Comparison of ENCODE assay signal across 8 cellular contexts in genomic region chr19:58381460-58382220, GRCh38. TPM values are rescaled to one million over a fixed set of nuclear protein-coding genes. Genes with fewer than 3 reads are reported as not detected.
DNase-seq lines count a peak whose midpoint lies in the region; ATAC-seq and TF ChIP-seq lines count a peak whose summit lies in the region.

No MANE protein-coding gene starts in this region.

- POLR2A ChIA-PET in CD4-positive, alpha-beta T cell (lab: Charles Lee): interaction anchor here (0.9 to 2.7 kb wide), 5 partner anchors 19 to 173 kb away, joined by 3 to 21 read pairs (median 3); partner anchors contain the start of genes CHMP2A, ZNF132, ZNF497 and ZNF584
- POLR2A ChIA-PET in OCI-LY7 (lab: Charles Lee): interaction anchor here (0.8 to 1.2 kb wide), 2 partner anchors 10 to 146 kb away, joined by 3 to 6 read pairs; no protein-coding TSS in a partner anchor

- no peaks in the 10 kb centered on the region for H3K9me3 ChIP-seq in CD4-positive, alpha-beta T cell (ENCODE audit: control insufficient read depth, low read length)
- H3K9me3 ChIP-seq in OCI-LY7 (ENCODE audit: low read length): no peaks in the 10 kb centered on the region
- H3K9me3 ChIP-seq in neutrophil: no peaks in the 10 kb centered on the region

- H3K27me3 ChIP-seq in CD4-positive, alpha-beta T cell (ENCODE audit: control insufficient read depth, insufficient read depth, low read length): no peaks in the 10 kb centered on the region
- no peaks in the 10 kb centered on the region for H3K27me3 ChIP-seq in neutrophil

- peak overlapping the region; percentile 76 for H3K27ac ChIP-seq in CD4-positive, alpha-beta T cell (ENCODE audit: low read depth, low read length)
- peak overlapping the region; percentile 24 for H3K27ac ChIP-seq in OCI-LY7 (ENCODE audit: low read depth, low read length, poor library complexity, severe bottlenecking)
- H3K27ac ChIP-seq in neutrophil: peak overlapping the region; percentile 90

- no peaks in the 10 kb centered on the region for H3K9me2 ChIP-seq in OCI-LY7 (ENCODE audit: insufficient read depth, low read length)

- TF ChIP-seq CTCF in CD4-positive, alpha-beta T cell (IDR thresholded peaks at IDR 0.05): no peak
- no peak for TF ChIP-seq CTCF in OCI-LY7 (conservative IDR thresholded peaks at IDR 0.05; ENCODE audit: low read length)
- no peak for TF ChIP-seq CTCF in epithelial cell of esophagus (IDR thresholded peaks at IDR 0.05; ENCODE audit: insufficient read depth, low read depth, low read length, missing control alignments)
- TF ChIP-seq CTCF in neutrophil (IDR thresholded peaks at IDR 0.05): no peak

- peak overlapping the region; percentile 92 for H3K4me3 Mint-ChIP-seq in CD4-positive, alpha-beta T cell

- H3K9me3 Mint-ChIP-seq in CD4-positive, alpha-beta T cell: no peaks in the 10 kb centered on the region

- no peak for DNase-seq in CD4-positive, alpha-beta T cell
- DNase-seq in OCI-LY7 (ENCODE audit: low spot score) (no peak), epithelial cell of esophagus (ENCODE audit: low read depth) (no peak), RPMI8226 (no peak), GOT3 (lab: John Stamatoyannopoulos, UW) (no peak)
- DNase-seq in activated CD4-positive, alpha-beta T cell treated with anti-CD3 and anti-CD28 coated beads for 4 hours: no peak

- H3K4me1 ChIP-seq in OCI-LY7 (ENCODE audit: insufficient read depth, low read length, poor library complexity, severe bottlenecking) (peaks cover 38% of the 10 kb centered on the region), neutrophil (ENCODE audit: control insufficient read depth in 1 of 2, insufficient read depth in 1 of 2, low read depth in 1 of 2, low read length in 1 of 2) (peaks cover 26 to 28% of the 10 kb centered on the region in 2 experiments)

- H3K4me1 Mint-ChIP-seq in CD4-positive, alpha-beta T cell (ENCODE audit: low read depth): peaks cover 37% of the 10 kb centered on the region

- BruUV-seq in OCI-LY7 (replicated peaks; lab: Mats Ljungman, UMichigan): TSS peak; percentile 69

- CTCF ChIA-PET in CD4-positive, alpha-beta T cell (lab: Charles Lee): interaction anchor here (1.0 to 1.4 kb wide), 2 partner anchors 132 to 139 kb away, joined by 4 read pairs; partner anchors contain the start of gene ZBTB45
- CTCF ChIA-PET in OCI-LY7 (lab: Charles Lee; ENCODE audit: unreplicated experiment): interaction anchor here (0.5 to 0.6 kb wide), 2 partner anchors 31 to 917 kb away, joined by 3 to 5 read pairs; no protein-coding TSS in a partner anchor

- H3K36me3 Mint-ChIP-seq in CD4-positive, alpha-beta T cell (ENCODE audit: low read depth): peaks cover 10% of the 10 kb centered on the region

- peak overlapping the region; percentile 72 for H3K4me2 ChIP-seq in OCI-LY7 (ENCODE audit: low read length)

- H3K36me3 ChIP-seq in OCI-LY7 (ENCODE audit: insufficient read depth, low read length) (no peaks in the 10 kb centered on the region), neutrophil (no peaks in the 10 kb centered on the region)

- no peak for ATAC-seq in CD4-positive, alpha-beta T cell (ENCODE audit: poor library complexity)
- ATAC-seq in HG03378 (IDR thresholded peaks at IDR 0.05; ENCODE audit: unreplicated experiment): no peak

- no peaks in the 10 kb centered on the region for H4K20me1 ChIP-seq in OCI-LY7 (ENCODE audit: insufficient read depth, low read length)

- peak overlapping the region; percentile 86 for H3K27ac Mint-ChIP-seq in CD4-positive, alpha-beta T cell

- H3K4me3 ChIP-seq in OCI-LY7 (ENCODE audit: low read depth, low read length, poor library complexity, severe bottlenecking) (peak overlapping the region; percentile 71), epithelial cell of esophagus (ENCODE audit: low read length) (peak overlapping the region; percentile 91), neutrophil (ENCODE audit: low read depth in 1 of 2, low read length in 1 of 2) (peak overlapping the region; percentile 67 to 95)

- H3K79me2 ChIP-seq in OCI-LY7 (ENCODE audit: insufficient read depth, low read depth, low read length): no peaks in the 10 kb centered on the region; the same call in 1 of the 2 replicates

- H3K27me3 Mint-ChIP-seq in CD4-positive, alpha-beta T cell: no peaks in the 10 kb centered on the region

- intact Hi-C loops in CD4-positive, alpha-beta T cell (cut with DNase I, micrococcal nuclease): loop anchor here (1.0 to 2.0 kb wide), 5 partner anchors 19 to 95 kb away; partner anchors contain the start of genes ZNF446 (in 1 of the 2), ZNF497 (in 1 of the 2), ZNF584 (in 1 of the 2) and ZSCAN22 (in 1 of the 2)
- intact Hi-C loops in OCI-LY7 (cut with micrococcal nuclease; ENCODE audit: unreplicated experiment): loop anchor here (1.0 to 2.0 kb wide), 4 partner anchors 19 to 198 kb away; partner anchors contain the start of genes ERVK3-1, ZNF274, ZNF497 and ZSCAN22

- H2AFZ ChIP-seq in OCI-LY7 (ENCODE audit: low read length): no peak overlapping the region

RNA-seq across cellular contexts. Expression of gene ZNF837, which starts 0.8 kb away (rescaled TPM):
- total RNA-seq in CD4-positive, alpha-beta T cell: 1 to 10 TPM in 1 of 2 experiments, under 1 TPM in 1; 0.71 to 1.0 TPM
- total RNA-seq in OCI-LY7 (2014; rRNA removed; shearing (Covaris generic)): 1.8 and 3.0 TPM in 2 replicates
- total RNA-seq in OCI-LY7 (2022): 5.3 and 5.8 TPM in 2 replicates

RNA-seq across cellular contexts. Expression of gene RPS5, which starts 5.4 kb away (rescaled TPM):
- total RNA-seq in CD4-positive, alpha-beta T cell: 1,000 to 10,000 TPM; 1,619 to 1,646 TPM
- total RNA-seq in OCI-LY7 (2014; rRNA removed; shearing (Covaris generic)): 3,315 and 3,333 TPM in 2 replicates
- total RNA-seq in OCI-LY7 (2022): 1,573 and 1,607 TPM in 2 replicates

RNA-seq across cellular contexts. Expression of gene RNF225, which starts 13.8 kb away (rescaled TPM):
- under 1 TPM in 1 of 2 experiments, not detected in 1; 0.55 TPM for total RNA-seq in CD4-positive, alpha-beta T cell
- total RNA-seq in OCI-LY7 (2014; rRNA removed; shearing (Covaris generic)): 0.75 and 2.1 TPM in 2 replicates
- 0.77 and 1.7 TPM in 2 replicates for total RNA-seq in OCI-LY7 (2022)

RNA-seq across cellular contexts. Expression of gene ZNF497, which starts 19.1 kb away (rescaled TPM):
- total RNA-seq in CD4-positive, alpha-beta T cell: under 1 TPM; 0.28 to 0.55 TPM
- total RNA-seq in OCI-LY7 (2014; rRNA removed; shearing (Covaris generic)): 2.8 and 3.6 TPM in 2 replicates
- total RNA-seq in OCI-LY7 (2022): 4.5 and 6.1 TPM in 2 replicates

RNA-seq across cellular contexts. Expression of gene ZNF584, which starts 26.8 kb away (rescaled TPM):
- total RNA-seq in CD4-positive, alpha-beta T cell: 1 to 10 TPM; 1.7 to 1.8 TPM
- total RNA-seq in OCI-LY7 (2014; rRNA removed; shearing (Covaris generic)): 9.8 and 12.4 TPM in 2 replicates
- total RNA-seq in OCI-LY7 (2022): 7.6 and 10.4 TPM in 2 replicates

Comparison
In these comparisons a context has a peak if more than half of its experiments do, and no peak if none do; other contexts are left out.
1. H3K27ac ChIP-seq: peak in every context shown above with its lines; median percentile 90 in neutrophil; 76 in CD4-positive, alpha-beta T cell; 24 in OCI-LY7.